Comparison of ENCODE assay signal across 16 cellular contexts in the genomic region with DNA sequence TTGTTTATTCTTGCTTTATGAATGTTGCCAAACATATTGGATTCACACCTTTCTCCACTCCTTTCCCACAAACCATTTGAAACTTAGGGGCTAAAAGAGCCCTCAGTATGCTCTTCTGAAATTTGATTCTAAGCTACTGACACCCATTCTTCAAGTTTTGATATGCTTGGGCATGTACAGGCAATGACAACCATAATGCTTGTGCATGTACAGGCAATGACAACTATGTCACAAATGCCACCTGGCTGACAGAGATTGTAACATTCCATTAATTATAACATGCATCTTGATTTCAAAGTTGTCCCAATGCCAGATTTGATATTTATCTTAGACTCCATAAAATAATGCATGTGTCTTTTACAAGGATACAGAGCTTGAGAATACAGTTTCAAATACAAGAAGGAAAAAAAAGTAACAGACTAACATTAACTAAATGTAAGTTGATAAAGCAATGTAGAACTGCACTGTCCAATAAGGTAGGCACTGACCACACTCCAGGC.
"Had no signal": no experiment of that assay in that cellular context is flagged by ENCODE, and none has a peak within 500 bp of the region (broad histone marks: within the 10 kb centered on the region; RNA-seq: fewer than 3 reads in every experiment).

No MANE protein-coding gene starts in this region.

- H3K4me1 ChIP-seq: adrenal gland, colonic mucosa, spleen, testis had no signal

- DNase-seq: activated CD4-positive, alpha-beta memory T cell treated with anti-CD3 and anti-CD28 coated beads for 36 hours; activated CD4-positive, alpha-beta T cell treated with anti-CD3 and anti-CD28 coated beads for 36 hours; activated naive CD4-positive, alpha-beta T cell treated with anti-CD3 and anti-CD28 coated beads, Interleukin-2, amount 50 U/mL, for 16 hours; activated T-cell treated with anti-CD3 and anti-CD28 coated beads, Interleukin-2, amount 50 U/mL, for 24 hours; adrenal gland; central memory CD4-positive, alpha-beta T cell; colonic mucosa; foreskin fibroblast; glutamatergic neuron; hypothalamus; spleen; T-helper 17 cell; testis had no signal

- H3K36me3 Mint-ChIP-seq: activated CD4-positive, alpha-beta memory T cell treated with anti-CD3 and anti-CD28 coated beads for 36 hours; neural progenitor cell had no signal

- H3K9me3 Mint-ChIP-seq: activated CD4-positive, alpha-beta memory T cell treated with anti-CD3 and anti-CD28 coated beads for 36 hours; activated T-cell treated with anti-CD3 and anti-CD28 coated beads, Interleukin-2, amount 50 U/mL, for 24 hours; neural progenitor cell; stimulated activated naive CD8-positive, alpha-beta T cell treated with anti-CD3 and anti-CD28 coated beads, Interleukin-15, Interleukin-2, amounts not matched to agents 100 ng/mL and 50 ng/mL, for 24 hours had no signal

- H3K27me3 ChIP-seq: colonic mucosa, neural progenitor cell, testis had no signal

- H3K27ac Mint-ChIP-seq: activated CD4-positive, alpha-beta memory T cell treated with anti-CD3 and anti-CD28 coated beads for 36 hours; activated CD4-positive, alpha-beta T cell treated with anti-CD3 and anti-CD28 coated beads for 36 hours; activated T-cell treated with anti-CD3 and anti-CD28 coated beads, Interleukin-2, amount 50 U/mL, for 24 hours; neural progenitor cell; stimulated activated naive CD8-positive, alpha-beta T cell treated with anti-CD3 and anti-CD28 coated beads, Interleukin-15, Interleukin-2, amounts not matched to agents 100 ng/mL and 50 ng/mL, for 24 hours; T-helper 17 cell had no signal

- ATAC-seq: activated CD4-positive, alpha-beta T cell treated with anti-CD3 and anti-CD28 coated beads for 36 hours; sciatic nerve; T-helper 17 cell had no signal

- H3K9me3 ChIP-seq: adrenal gland, colonic mucosa, spleen, testis had no signal

- H3K9ac ChIP-seq: neural progenitor cell had no signal

- H3K27ac ChIP-seq: adrenal gland, colonic mucosa, neural progenitor cell, spleen, testis had no signal

- H3K4me2 ChIP-seq: neural progenitor cell had no signal

- H3K36me3 ChIP-seq: adrenal gland, colonic mucosa, neural progenitor cell, spleen had no signal

- H3K4me3 ChIP-seq: adrenal gland, colonic mucosa, neural progenitor cell, spleen, testis had no signal
